In the genomic region with DNA sequence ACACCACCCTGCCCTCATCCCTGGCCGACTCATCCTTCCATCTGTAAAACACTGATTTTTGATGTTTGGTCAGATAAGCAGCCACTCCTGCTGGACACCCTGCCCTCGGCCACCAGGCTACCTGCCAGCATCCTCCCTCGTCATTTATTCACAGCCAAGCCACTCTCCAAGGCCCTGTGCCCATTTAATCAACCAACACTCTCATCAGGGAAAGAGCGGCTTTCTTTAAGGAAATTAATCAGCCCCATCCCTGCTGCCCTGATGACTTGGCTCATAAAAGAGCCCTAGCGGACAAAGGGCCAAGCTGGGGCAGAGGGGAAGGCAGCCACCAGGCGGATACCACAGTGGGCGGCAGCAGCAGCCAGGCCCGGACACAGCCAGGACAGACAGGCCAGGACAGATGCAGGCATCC, we compare ENCODE assay signal across 10 cellular contexts.
"Had no signal": no experiment of that assay in that cellular context is flagged by ENCODE, and none has a peak within 500 bp of the region (broad histone marks: within the 10 kb centered on the region; RNA-seq: fewer than 3 reads in every experiment).

No MANE protein-coding gene starts in this region.

- H3K36me3 Mint-ChIP-seq: natural killer cell treated with Interleukin-12 subunit alpha and Interleukin-12 subunit beta and Interleukin-15 and Interleukin-18, amount 100 ng/mL, for 72 hours had no signal

- H3K9me3 Mint-ChIP-seq: activated naive CD4-positive, alpha-beta T cell treated with anti-CD3 and anti-CD28 coated beads for 36 hours; activated T-helper 2 cell treated with anti-CD3 and anti-CD28 coated beads, Interferon-gamma antibody, Interleukin-2, Interleukin-4, amounts not matched to agents 10 μg/mL and 5 μg/mL and 100 μg/mL, durations not matched to agents 14 hours and 24 hours and 36 hours; natural killer cell treated with Interleukin-12 subunit alpha and Interleukin-12 subunit beta and Interleukin-15 and Interleukin-18, amount 100 ng/mL, for 72 hours had no signal

- H3K4me3 Mint-ChIP-seq: activated naive CD4-positive, alpha-beta T cell treated with anti-CD3 and anti-CD28 coated beads for 36 hours; natural killer cell treated with Interleukin-12 subunit alpha and Interleukin-12 subunit beta and Interleukin-15 and Interleukin-18, amount 100 ng/mL, for 72 hours had no signal

- H3K27ac Mint-ChIP-seq: activated naive CD4-positive, alpha-beta T cell treated with anti-CD3 and anti-CD28 coated beads for 36 hours; activated T-helper 2 cell treated with anti-CD3 and anti-CD28 coated beads, Interferon-gamma antibody, Interleukin-2, Interleukin-4, amounts not matched to agents 10 μg/mL and 5 μg/mL and 100 μg/mL, durations not matched to agents 14 hours and 24 hours and 36 hours; natural killer cell treated with Interleukin-12 subunit alpha and Interleukin-12 subunit beta and Interleukin-15 and Interleukin-18, amount 100 ng/mL, for 72 hours had no signal

- ATAC-seq: esophagus mucosa; natural killer cell treated with Interleukin-12 subunit alpha and Interleukin-12 subunit beta and Interleukin-15 and Interleukin-18, amount 100 ng/mL, for 72 hours; pancreas had no signal

- DNase-seq: activated CD4-positive, CD25-positive, alpha-beta regulatory T cell treated with anti-CD3 and anti-CD28 coated beads, Interleukin-2, amount 50 U/mL, for 72 hours; activated naive CD4-positive, alpha-beta T cell treated with anti-CD3 and anti-CD28 coated beads for 36 hours; kidney; left ventricle myocardium inferior; pancreas; stimulated activated CD4-positive, alpha-beta T cell treated with anti-CD3 and anti-CD28 coated beads, Interleukin-2, amount 100 ng/mL, for 24 hours; T-helper 9 cell had no signal
